ENCODE assay signal across 8 cellular contexts in the genomic region with DNA sequence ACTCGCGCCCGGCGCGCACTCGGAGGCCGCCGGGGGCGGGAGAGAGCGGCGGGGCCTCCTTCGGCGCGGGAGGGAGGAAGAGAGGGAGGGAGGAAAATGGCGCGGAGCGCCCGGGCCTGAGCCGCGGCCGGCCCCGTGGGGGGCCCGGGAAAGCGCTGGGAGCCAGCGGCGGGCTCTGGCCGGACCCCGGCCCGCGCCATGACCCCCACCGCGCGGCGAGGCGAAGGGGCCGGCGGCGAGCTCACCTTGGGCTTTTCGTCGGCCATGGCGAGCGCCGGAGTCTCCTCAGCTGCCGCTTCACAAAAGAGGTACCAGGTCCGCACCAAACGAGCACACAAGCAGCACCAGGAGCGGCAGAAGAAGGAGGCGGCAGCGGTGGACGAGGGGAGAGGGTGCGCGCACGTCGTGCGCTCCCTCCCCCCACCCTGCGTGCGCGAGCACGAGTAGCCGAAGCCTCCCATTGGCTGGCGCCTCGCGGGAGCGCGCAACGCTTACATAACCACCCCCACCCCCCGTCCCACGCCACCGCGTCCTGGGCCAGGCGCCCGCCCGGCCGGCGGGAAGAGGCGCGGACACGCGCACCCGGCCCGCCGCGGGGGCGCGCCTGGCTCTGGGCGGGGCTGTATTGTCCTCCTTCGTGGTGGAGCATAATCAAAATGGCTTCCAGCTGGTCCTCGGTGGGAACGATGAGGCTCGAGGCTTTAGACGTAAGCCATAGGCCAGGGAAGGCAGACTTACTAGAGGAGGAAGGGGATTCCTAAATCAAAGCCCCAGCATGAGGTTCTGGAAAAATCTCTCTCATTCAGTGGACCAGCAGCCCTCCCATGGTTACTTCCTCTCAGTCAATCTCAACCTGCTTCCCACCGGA. TPM values are rescaled to one million over a fixed set of nuclear protein-coding genes. Genes with fewer than 3 reads are reported as not detected.
A peak's percentile ranks its signal among the peaks of the same experiment; 100 is the strongest.
DNase-seq lines count a peak whose midpoint lies in the region; ATAC-seq and TF ChIP-seq lines count a peak whose summit lies in the region.

A gene (minus strand): TSS at position 391 of the 868 bp plus-strand sequence. CDS start 125 bp downstream, at position 266.

- H3K27me3 Mint-ChIP-seq in CD4-positive, CD25-positive, alpha-beta regulatory T cell = peaks cover 16% of the 10 kb centered on the region
- no peaks in the 10 kb centered on the region for H3K27me3 Mint-ChIP-seq in activated CD4-positive, alpha-beta memory T cell treated with anti-CD3 and anti-CD28 coated beads for 36 hours

- TF ChIP-seq CTCF in dorsolateral prefrontal cortex (IDR thresholded peaks at IDR 0.05 in 54 of 56, conservative IDR thresholded peaks at IDR 0.05 in 2 of 56; ENCODE audit: low read depth in 1 of 56, partially characterized antibody in 56 of 56) = peak in 26 of 56 donors; percentile 1 to 53 (median 24)
- TF ChIP-seq CTCF in lower leg skin (IDR thresholded peaks at IDR 0.05) = no peak

- POLR2A ChIA-PET in activated CD4-positive, alpha-beta memory T cell treated with anti-CD3 and anti-CD28 coated beads for 36 hours (lab: Charles Lee) = interaction anchor here (0.6 to 1.4 kb wide), 4 partner anchors 11 to 79 kb away, joined by 4 to 6 read pairs (median 6); a partner anchor contains a TSS

- no peaks in the 10 kb centered on the region for H3K9me3 ChIP-seq in CD4-positive, CD25-positive, alpha-beta regulatory T cell (ENCODE audit: control insufficient read depth in 2 of 2, low read length in 2 of 2)

- WGBS in lower leg skin, 2 donors = 0 to 3% methylated on average over 34 to 55 of the region's 92 CpGs

- no peaks in the 10 kb centered on the region for H3K27me3 ChIP-seq in CD4-positive, CD25-positive, alpha-beta regulatory T cell (ENCODE audit: control insufficient read depth, insufficient read depth, low read length)
- no peaks in the 10 kb centered on the region for H3K27me3 ChIP-seq in dorsolateral prefrontal cortex

- peak in 1 of 2 donors; percentile 32 for TF ChIP-seq POLR2A in lower leg skin (IDR thresholded peaks at IDR 0.05)

- H3K27ac ChIP-seq in CD4-positive, CD25-positive, alpha-beta regulatory T cell (ENCODE audit: insufficient read depth, low read length, poor library complexity, severe bottlenecking) = peak within 1 kb of the TSS; percentile 97
- peak within 1 kb of the TSS; percentile 86 to 100 (median 99) for H3K27ac ChIP-seq in dorsolateral prefrontal cortex

- H3K4me1 Mint-ChIP-seq in CD4-positive, CD25-positive, alpha-beta regulatory T cell = peaks cover 16 to 47% (median 28%) of the 10 kb centered on the region in 4 donors
- peaks cover 30% of the 10 kb centered on the region for H3K4me1 Mint-ChIP-seq in activated CD4-positive, alpha-beta memory T cell treated with anti-CD3 and anti-CD28 coated beads for 36 hours (ENCODE audit: low read depth)

- intact Hi-C loops in activated CD4-positive, alpha-beta memory T cell treated with anti-CD3 and anti-CD28 coated beads for 36 hours (cut with micrococcal nuclease) = loop anchor here (2.0 to 5.0 kb wide), 8 partner anchors 22 to 311 kb away; a partner anchor contains a TSS
- intact Hi-C loops in dorsolateral prefrontal cortex (cut with DNase I) = loop anchor here (1.0 to 5.0 kb wide), 4 partner anchors 22 to 79 kb away; a partner anchor contains a TSS
- intact Hi-C loops in lower leg skin (cut with DNase I; ENCODE audit: low total_unique reads) = no loop called here

- CTCF ChIA-PET in activated CD4-positive, alpha-beta memory T cell treated with anti-CD3 and anti-CD28 coated beads for 36 hours (lab: Charles Lee) = interaction anchor here (1.0 to 1.9 kb wide), 9 partner anchors 11 to 222 kb away, joined by 3 to 8 read pairs (median 4); a partner anchor contains a TSS

- peaks cover 15% of the 10 kb centered on the region for H3K36me3 ChIP-seq in CD4-positive, CD25-positive, alpha-beta regulatory T cell (ENCODE audit: control insufficient read depth, insufficient read depth, low read length)

- ATAC-seq in CD4-positive, CD25-positive, alpha-beta regulatory T cell (ENCODE audit: low read depth in 2 of 2) = peak; percentile 86 to 87
- ATAC-seq in GM19397 (IDR thresholded peaks at IDR 0.05; ENCODE audit: unreplicated experiment) (peak; percentile 75), HG03565 (IDR thresholded peaks at IDR 0.05; ENCODE audit: unreplicated experiment) (peak; percentile 75)

- H3K4me3 ChIP-seq in CD4-positive, CD25-positive, alpha-beta regulatory T cell (ENCODE audit: low read depth, low read length) = peak within 1 kb of the TSS; percentile 98
- H3K4me3 ChIP-seq in dorsolateral prefrontal cortex (peak within 1 kb of the TSS; percentile 65 to 98 (median 89)), lower leg skin (ENCODE audit: low read depth, poor library complexity, severe bottlenecking) (peak within 1 kb of the TSS; percentile 93)

- H3K9me3 Mint-ChIP-seq in CD4-positive, CD25-positive, alpha-beta regulatory T cell = no peaks in the 10 kb centered on the region
- H3K9me3 Mint-ChIP-seq in activated CD4-positive, alpha-beta memory T cell treated with anti-CD3 and anti-CD28 coated beads for 36 hours = no peaks in the 10 kb centered on the region

- no peaks in the 10 kb centered on the region for H3K36me3 Mint-ChIP-seq in CD4-positive, CD25-positive, alpha-beta regulatory T cell
- peaks cover 24% of the 10 kb centered on the region for H3K36me3 Mint-ChIP-seq in activated CD4-positive, alpha-beta memory T cell treated with anti-CD3 and anti-CD28 coated beads for 36 hours

- peak within 1 kb of the TSS; percentile 94 to 98 (median 95) for H3K4me3 Mint-ChIP-seq in CD4-positive, CD25-positive, alpha-beta regulatory T cell
- peak within 1 kb of the TSS; percentile 91 for H3K4me3 Mint-ChIP-seq in activated CD4-positive, alpha-beta memory T cell treated with anti-CD3 and anti-CD28 coated beads for 36 hours

- H3K27ac Mint-ChIP-seq in CD4-positive, CD25-positive, alpha-beta regulatory T cell = peak within 1 kb of the TSS; percentile 95 to 97 (median 97)
- H3K27ac Mint-ChIP-seq in activated CD4-positive, alpha-beta memory T cell treated with anti-CD3 and anti-CD28 coated beads for 36 hours = peak within 1 kb of the TSS; percentile 97

- H3K4me1 ChIP-seq in CD4-positive, CD25-positive, alpha-beta regulatory T cell (ENCODE audit: control insufficient read depth, insufficient read depth, low read length, poor library complexity, severe bottlenecking) = peaks cover 47% of the 10 kb centered on the region

- DNase-seq in CD4-positive, CD25-positive, alpha-beta regulatory T cell = peak; percentile 89 to 98 (median 94)
- DNase-seq in NCI-H774 (lab: John Stamatoyannopoulos, UW) = peak; percentile 99
- peak; percentile 97 for DNase-seq in activated CD4-positive, alpha-beta memory T cell treated with anti-CD3 and anti-CD28 coated beads for 36 hours
- DNase-seq in dorsolateral prefrontal cortex = peak; percentile 77 to 90 (median 86)
- peak; percentile 94 to 99 for DNase-seq in lower leg skin (ENCODE audit: low spot score in 2 of 2)
- DNase-seq in stimulated activated CD4-positive, alpha-beta T cell treated with anti-CD3 and anti-CD28 coated beads, Interleukin-4, amount 100 ng/mL, for 4 hours = peak; percentile 94 to 97

RNA-seq across cellular contexts. Expression of the gene that starts here (rescaled TPM):
- total RNA-seq in CD4-positive, CD25-positive, alpha-beta regulatory T cell = 318 TPM
- 100 to 1,000 TPM; 416 to 660 (median 495) TPM for polyA plus RNA-seq in CD4-positive, CD25-positive, alpha-beta regulatory T cell
- total RNA-seq in activated CD4-positive, alpha-beta memory T cell treated with anti-CD3 and anti-CD28 coated beads for 36 hours = 100 to 1,000 TPM; 610 to 612 TPM
- total RNA-seq in dorsolateral prefrontal cortex (100 to 1,000 TPM; 161 to 320 (median 250) TPM), lower leg skin (10 to 100 TPM; 59.8 to 75.6 (median 68.2) TPM)

Comparison
In these comparisons a context has a peak if more than half of its experiments do, and no peak if none do; other contexts are left out.
1. Peak in every context shown above with its lines: DNase-seq, ATAC-seq, H3K4me3 ChIP-seq and H3K27ac ChIP-seq.